Comparison of ENCODE assay signal across 8 cellular contexts in the genomic region with DNA sequence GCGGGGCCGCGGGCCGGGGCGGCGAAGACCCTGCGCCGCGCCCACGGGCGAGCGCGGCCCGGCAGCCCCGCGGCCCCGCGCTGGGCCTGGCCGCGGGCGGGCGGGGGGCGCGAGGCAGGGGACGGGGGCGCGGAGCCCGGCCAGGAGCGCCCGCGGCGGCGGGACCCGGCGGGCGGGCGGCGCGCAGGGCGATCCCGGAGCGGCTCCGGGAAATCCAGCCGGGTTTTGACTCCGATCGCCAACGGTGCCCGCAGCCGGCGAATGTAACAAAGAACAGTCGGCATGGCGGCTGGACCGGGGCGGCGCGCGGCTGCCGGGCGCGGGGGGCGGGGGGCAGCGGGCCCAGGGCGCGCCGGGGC. TPM values are rescaled to one million over a fixed set of nuclear protein-coding genes. Genes with fewer than 3 reads are reported as not detected.
DNase-seq lines count a peak whose midpoint lies in the region; ATAC-seq and TF ChIP-seq lines count a peak whose summit lies in the region.

No MANE protein-coding gene starts in this region.

- no peaks in the 10 kb centered on the region for H3K9me3 Mint-ChIP-seq in activated CD8-positive, alpha-beta T cell treated with anti-CD3 and anti-CD28 coated beads for 36 hours
- no peaks in the 10 kb centered on the region for H3K9me3 Mint-ChIP-seq in effector memory CD8-positive, alpha-beta T cell
- H3K9me3 Mint-ChIP-seq in mesothelial cell of epicardium: no peaks in the 10 kb centered on the region

- H3K27ac Mint-ChIP-seq in activated CD8-positive, alpha-beta T cell treated with anti-CD3 and anti-CD28 coated beads for 36 hours: no peak overlapping the region
- peak overlapping the region; percentile 38 to 58 for H3K27ac Mint-ChIP-seq in effector memory CD8-positive, alpha-beta T cell
- H3K27ac Mint-ChIP-seq in mesothelial cell of epicardium: no peak overlapping the region

- CTCF ChIA-PET in activated CD8-positive, alpha-beta T cell treated with anti-CD3 and anti-CD28 coated beads for 36 hours (lab: Charles Lee): interaction anchor here (1.6 kb wide), 1 partner anchor 239 kb away, joined by 6 read pairs; no protein-coding TSS in a partner anchor

- DNase-seq in AML-193 (lab: John Stamatoyannopoulos, UW): peak; percentile 51 to 54
- peak; percentile 28 to 90 for DNase-seq in NCI-H526 (lab: John Stamatoyannopoulos, UW)
- DNase-seq in activated CD8-positive, alpha-beta T cell treated with anti-CD3 and anti-CD28 coated beads for 36 hours: peak; percentile 84
- DNase-seq in effector memory CD8-positive, alpha-beta T cell: peak; percentile 66 to 76 (median 69)
- DNase-seq in mesothelial cell of epicardium (ENCODE audit: low spot score in 2 of 2, unreplicated experiment in 2 of 2): peak; percentile 54 to 75
- DNase-seq in stimulated activated CD8-positive, alpha-beta memory T cell treated with anti-CD3 and anti-CD28 coated beads, Interleukin-15, amount 100 ng/mL, for 4 hours (ENCODE audit: low read depth in 2 of 2): peak; percentile 53 to 61

- peaks cover 14% of the 10 kb centered on the region for H3K36me3 Mint-ChIP-seq in activated CD8-positive, alpha-beta T cell treated with anti-CD3 and anti-CD28 coated beads for 36 hours (ENCODE audit: low read depth)
- H3K36me3 Mint-ChIP-seq in effector memory CD8-positive, alpha-beta T cell (ENCODE audit: insufficient read depth): no peaks in the 10 kb centered on the region
- peaks cover 1% of the 10 kb centered on the region for H3K36me3 Mint-ChIP-seq in mesothelial cell of epicardium

- no peak for TF ChIP-seq CTCF in activated CD8-positive, alpha-beta T cell treated with anti-CD3 and anti-CD28 coated beads for 36 hours (IDR thresholded peaks at IDR 0.05)
- no peak for TF ChIP-seq CTCF in mesothelial cell of epicardium (IDR thresholded peaks at IDR 0.05; ENCODE audit: unreplicated experiment)

- H3K4me1 Mint-ChIP-seq in activated CD8-positive, alpha-beta T cell treated with anti-CD3 and anti-CD28 coated beads for 36 hours (ENCODE audit: low read depth): peaks cover 24% of the 10 kb centered on the region
- peaks cover 21 to 22% of the 10 kb centered on the region in 2 donors for H3K4me1 Mint-ChIP-seq in effector memory CD8-positive, alpha-beta T cell (ENCODE audit: low read depth in 2 of 2)
- H3K4me1 Mint-ChIP-seq in mesothelial cell of epicardium: peaks cover 14% of the 10 kb centered on the region

- H3K27me3 Mint-ChIP-seq in activated CD8-positive, alpha-beta T cell treated with anti-CD3 and anti-CD28 coated beads for 36 hours: no peaks in the 10 kb centered on the region
- no peaks in the 10 kb centered on the region for H3K27me3 Mint-ChIP-seq in effector memory CD8-positive, alpha-beta T cell
- no peaks in the 10 kb centered on the region for H3K27me3 Mint-ChIP-seq in mesothelial cell of epicardium (ENCODE audit: low read depth)

- peak overlapping the region; percentile 49 for H3K4me3 Mint-ChIP-seq in activated CD8-positive, alpha-beta T cell treated with anti-CD3 and anti-CD28 coated beads for 36 hours
- H3K4me3 Mint-ChIP-seq in effector memory CD8-positive, alpha-beta T cell: peak overlapping the region; percentile 85 to 86
- H3K4me3 Mint-ChIP-seq in mesothelial cell of epicardium: peak overlapping the region; percentile 38

- ATAC-seq in GM18870 (IDR thresholded peaks at IDR 0.05; ENCODE audit: unreplicated experiment): peak; percentile 46
- ATAC-seq in HG03159 (IDR thresholded peaks at IDR 0.05; ENCODE audit: unreplicated experiment): peak; percentile 62
- ATAC-seq in activated CD8-positive, alpha-beta T cell treated with anti-CD3 and anti-CD28 coated beads for 36 hours: peak; percentile 82
- peak; percentile 83 for ATAC-seq in effector memory CD8-positive, alpha-beta T cell (replicated peaks)

- intact Hi-C loops in activated CD8-positive, alpha-beta T cell treated with anti-CD3 and anti-CD28 coated beads for 36 hours (cut with micrococcal nuclease): no loop called here

- POLR2A ChIA-PET in activated CD8-positive, alpha-beta T cell treated with anti-CD3 and anti-CD28 coated beads for 36 hours (lab: Charles Lee): interaction anchor here (0.6 to 1.9 kb wide), 12 partner anchors 11 to 185 kb away, joined by 3 to 8 read pairs (median 4); a partner anchor contains a TSS

RNA-seq across cellular contexts. Expression of a gene that starts 0.3 kb away (rescaled TPM):
- 10 to 100 TPM; 13.2 to 14.5 TPM for total RNA-seq in activated CD8-positive, alpha-beta T cell treated with anti-CD3 and anti-CD28 coated beads for 36 hours
- total RNA-seq in mesothelial cell of epicardium: 9.7 to 12.0 TPM (median 10.9 TPM) in 3 replicates

Comparison
In these comparisons a context has a peak if more than half of its experiments do, and no peak if none do; other contexts are left out.
1. Peak in every context shown above with its lines: DNase-seq and ATAC-seq.
2. H3K27ac Mint-ChIP-seq: peak in effector memory CD8-positive, alpha-beta T cell (2 of 2); none in activated CD8-positive, alpha-beta T cell treated with anti-CD3 and anti-CD28 coated beads for 36 hours (single experiment) and mesothelial cell of epicardium (single experiment).